15 cellular contexts compared by ENCODE assay signal in the genomic region with DNA sequence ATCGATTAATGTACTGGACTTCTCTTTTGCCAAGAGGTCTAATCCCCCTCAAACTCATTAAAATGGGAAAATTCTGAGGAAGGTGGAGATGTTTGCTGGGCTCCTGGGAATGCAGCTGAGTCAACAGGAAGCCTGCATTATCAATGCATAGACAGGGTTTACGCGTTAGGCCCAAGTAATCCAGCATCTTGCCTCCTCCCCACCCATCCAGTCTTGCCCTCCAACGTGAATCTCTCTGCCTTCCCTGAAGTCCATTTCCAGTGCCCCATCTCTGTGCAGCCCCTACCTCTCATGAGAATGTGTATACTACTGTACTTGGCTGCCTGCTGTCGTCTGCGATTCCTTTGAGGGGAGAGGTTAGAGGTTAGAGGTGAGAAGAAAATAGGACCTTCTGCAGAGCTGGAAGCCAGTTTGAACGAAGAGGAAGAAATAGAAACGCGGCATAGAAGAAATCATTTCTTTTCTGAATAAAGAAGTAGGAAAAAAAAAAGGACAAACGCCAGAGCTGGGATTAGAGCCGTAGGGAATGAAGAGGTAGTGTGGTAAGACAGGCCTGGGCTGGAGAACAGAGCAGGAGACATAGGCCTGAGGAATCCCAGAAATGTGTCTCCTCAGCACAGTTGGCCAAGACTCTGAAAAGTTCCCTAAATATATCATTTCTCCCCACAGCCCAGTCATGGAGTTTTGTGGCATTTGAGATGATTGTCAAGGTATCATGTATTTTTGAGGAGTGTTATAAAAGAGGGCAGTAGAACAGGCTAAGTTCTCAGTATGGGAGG.
DNase-seq lines count a peak whose midpoint lies in the region; ATAC-seq, FAIRE-seq and TF ChIP-seq lines count a peak whose summit lies in the region.
"Had no signal": no experiment of that assay in that cellular context is flagged by ENCODE, and none has a peak within 500 bp of the region (broad histone marks: within the 10 kb centered on the region; RNA-seq: fewer than 3 reads in every experiment).

No MANE protein-coding gene starts in this region.

- no peaks in the 10 kb centered on the region for H3K23me2 ChIP-seq in H1 (ENCODE audit: low read depth, low read length)

- H2BK15ac ChIP-seq in H1 (ENCODE audit: low read length), result no peak overlapping the region

- H4K8ac ChIP-seq in H1 (ENCODE audit: extremely low read depth, insufficient read depth, low read length), result no peak overlapping the region

- peak overlapping the region; percentile 59 for H2AFZ ChIP-seq in H1 (ENCODE audit: low read length)

- H3K36me3 ChIP-seq in HUES6 (ENCODE audit: control insufficient read depth, insufficient read depth, low read length), result no peaks in the 10 kb centered on the region
- no peaks in the 10 kb centered on the region for H3K36me3 ChIP-seq in H1 (ENCODE audit: control insufficient read depth in 2 of 4, insufficient read depth in 4 of 4, low read length in 3 of 4)
- H3K36me3 ChIP-seq in lower lobe of right lung, result peaks cover 47% of the 10 kb centered on the region

- no peak for FAIRE-seq in H1 (lab: Jason Lieb, UNC)
- FAIRE-seq in H54 (lab: Jason Lieb, UNC), result no peak

- no peak overlapping the region for H4K91ac ChIP-seq in H1 (replicated peaks; ENCODE audit: insufficient read length, low read length)

- POLR2A ChIA-PET in H1 (lab: Charles Lee; ENCODE audit: partially characterized antibody), result interaction anchor here (2.8 kb wide), 1 partner anchor 31 kb away, joined by 7 read pairs; no protein-coding TSS in a partner anchor

- H4K20me1 ChIP-seq in H1 (replicated peaks in 1 of 2; ENCODE audit: control insufficient read depth in 1 of 2, insufficient read depth in 2 of 2, low read length in 2 of 2), result peaks cover 0 to 3% of the 10 kb centered on the region in 2 experiments

- H3K9ac ChIP-seq in HUES6 (ENCODE audit: low read length) (peak overlapping the region; percentile 49), H1 (replicated peaks in 1 of 4; ENCODE audit: extremely low read depth in 1 of 4, low read depth in 3 of 4, low read length in 3 of 4) (no peak overlapping the region)

- H3K27ac ChIP-seq in HUES6 (ENCODE audit: low read depth, low read length), result peak overlapping the region; percentile 29; the same call in 1 of the 2 replicates
- H3K27ac ChIP-seq in H1 (ENCODE audit: low read depth, low read length), result no peak overlapping the region
- H3K27ac ChIP-seq in lower lobe of right lung, result peak overlapping the region; percentile 2
- no peak overlapping the region for H3K27ac ChIP-seq in substantia nigra (ENCODE audit: low read depth, low read length, poor library complexity, severe bottlenecking)

- CTCF ChIA-PET in H1 (lab: Charles Lee; ENCODE audit: partially characterized antibody), result interaction anchor here (1.3 to 2.9 kb wide), 3 partner anchors 30 to 76 kb away, joined by 3 to 9 read pairs (median 4); partner anchors contain the start of gene MYOF

- TF ChIP-seq RAD21 in H1 (IDR thresholded peaks at IDR 0.05 in 1 of 2, conservative IDR thresholded peaks at IDR 0.05 in 1 of 2; ENCODE audit: low read depth in 2 of 2, low read length in 2 of 2), result no peak

- no peak overlapping the region for H2AK5ac ChIP-seq in H1 (ENCODE audit: low read depth, low read length)

- H3K4me3 ChIP-seq in HUES6 (ENCODE audit: low read depth, low read length) (no peak overlapping the region), H1 (ENCODE audit: extremely low read depth in 1 of 4, insufficient read depth in 2 of 4, low read depth in 3 of 4, low read length in 4 of 4) (no peak overlapping the region), lower lobe of right lung (no peak overlapping the region)

- no peak overlapping the region for H2BK120ac ChIP-seq in H1 (replicated peaks; ENCODE audit: low read depth, low read length)

- no peak for TF ChIP-seq CTCF in H1 (IDR thresholded peaks at IDR 0.05; ENCODE audit: control extremely low read depth in 1 of 3, insufficient read depth in 1 of 3, low read depth in 1 of 3, low read length in 3 of 3)
- TF ChIP-seq CTCF in lower lobe of right lung (IDR thresholded peaks at IDR 0.05), result no peak

- H3K9me3 ChIP-seq in HUES6 (ENCODE audit: control insufficient read depth, insufficient read depth, low read depth, low read length) (0 out of 2 replicates have a peak, but pooled peaks cover 3% of the 10 kb centered on the region), H1 (ENCODE audit: insufficient read depth in 2 of 2, low read depth in 1 of 2, low read length in 1 of 2) (no peaks in the 10 kb centered on the region; a peak in 1 of 4 replicates), lower lobe of right lung (no peaks in the 10 kb centered on the region)

- no peak overlapping the region for H2BK20ac ChIP-seq in H1 (ENCODE audit: low read length)

- H3K18ac ChIP-seq in H1 (ENCODE audit: extremely low read depth, low read length), result no peak overlapping the region

- no peaks in the 10 kb centered on the region for H3K79me1 ChIP-seq in H1 (ENCODE audit: low read depth, low read length)

- H3K4me2 ChIP-seq in H1 (ENCODE audit: insufficient read depth in 1 of 2, low read depth in 2 of 2, low read length in 2 of 2), result no peak overlapping the region

- H3K4ac ChIP-seq in H1 (replicated peaks; ENCODE audit: insufficient read length, low read depth, low read length), result no peak overlapping the region

- H2BK5ac ChIP-seq in H1 (ENCODE audit: low read depth, low read length), result no peak overlapping the region; the same call in 1 of the 2 replicates

- H3K23ac ChIP-seq in H1 (ENCODE audit: insufficient read length), result no peak overlapping the region

- TF ChIP-seq POLR2A in H1 (IDR thresholded peaks at IDR 0.05; ENCODE audit: control extremely low read depth in 1 of 2, low read depth in 2 of 2, low read length in 2 of 2), result no peak
- TF ChIP-seq POLR2A in H54 (IDR thresholded peaks at IDR 0.05; ENCODE audit: low read depth, low read length), result no peak

- intact Hi-C loops in lower lobe of right lung (cut with DNase I), result no loop called here

- no peak overlapping the region for H4K5ac ChIP-seq in H1 (ENCODE audit: insufficient read length, low read depth, low read length)

- 82% methylated on average over 11 of the region's 11 CpGs; no CpG with 5 or more reads in 1 of the 2 experiments for WGBS in H1 (ENCODE audit: extremely low coverage in 1 of 2, insufficient coverage in 1 of 2, insufficient read length in 1 of 2, insufficient replicate concordance in 2 of 2, low coverage in 1 of 2, low lambda C conversion rate in 2 of 2, missing lambda C conversion rate in 1 of 2), 2 experiments

- no peak overlapping the region for H3K56ac ChIP-seq in H1 (replicated peaks; ENCODE audit: insufficient read length, low read depth, low read length)

- DNase-seq in AG08395 (ENCODE audit: low spot score) (peak; percentile 21), H1 (ENCODE audit: low read depth in 1 of 2, low spot score in 2 of 2) (no peak), lower lobe of right lung (no peak), NCI-H2227 treated with DMSO at 0.1 percent for 48 hours (lab: John Stamatoyannopoulos, UW) (no peak), T-helper 9 cell (no peak), substantia nigra (lab: John Stamatoyannopoulos, UW) (no peak), H54 (ENCODE audit: insufficient read length, low spot score) (no peak)
- DNase-seq: activated CD4-positive, alpha-beta T cell treated with anti-CD3 and anti-CD28 coated beads for 36 hours; activated T-cell treated with anti-CD3 and anti-CD28 coated beads, Interleukin-2, amount 50 U/mL, for 24 hours; hypothalamus; NCI-H1092 treated with DMSO at 0.1 percent for 48 hours; NCI-H446; OCI-M1; T-helper 1 cell had no signal

- ATAC-seq in lower lobe of right lung, result peak in 1 of 2 donors; percentile 34
- ATAC-seq: activated CD4-positive, alpha-beta T cell treated with anti-CD3 and anti-CD28 coated beads for 36 hours had no signal

- H3K4me1 ChIP-seq in HUES6 (ENCODE audit: control insufficient read depth, insufficient read depth, low read length) (peaks cover 12% of the 10 kb centered on the region), H1 (replicated peaks in 1 of 4; ENCODE audit: control insufficient read depth in 3 of 4, insufficient read depth in 4 of 4, low read length in 3 of 4) (no peaks in the 10 kb centered on the region), lower lobe of right lung (no peaks in the 10 kb centered on the region)

- peak overlapping the region; percentile 44; the same call in 1 of the 2 replicates for H2BK12ac ChIP-seq in H1 (ENCODE audit: low read depth, low read length)

- H3K27me3 ChIP-seq in HUES6 (ENCODE audit: control insufficient read depth, insufficient read depth, low read length) (no peaks in the 10 kb centered on the region), H1 (replicated peaks in 1 of 4; ENCODE audit: control insufficient read depth in 3 of 4, extremely low read depth in 1 of 4, insufficient read depth in 3 of 4, low read length in 3 of 4) (peaks cover 0 to 2% (median 0%) of the 10 kb centered on the region in 4 experiments; a peak in 1 of 7 replicates), lower lobe of right lung (ENCODE audit: low read depth) (no peaks in the 10 kb centered on the region)

- H3K14ac ChIP-seq in H1 (ENCODE audit: insufficient read length), result no peak overlapping the region

- no peak for TF ChIP-seq EP300 in H1 (IDR thresholded peaks at IDR 0.05; ENCODE audit: borderline replicate concordance in 1 of 2, low read depth in 2 of 2, low read length in 2 of 2)

- no peaks in the 10 kb centered on the region for H3K79me2 ChIP-seq in H1 (ENCODE audit: control insufficient read depth in 1 of 2, insufficient read depth in 2 of 2, low read length in 2 of 2)

TF ChIP-seq in H1, 55 proteins besides CTCF, POLR2A, EP300 and RAD21:
- TF ChIP-seq TEAD4 (IDR thresholded peaks at IDR 0.05; ENCODE audit: low read depth, low read length), result peak; percentile 46; the same call in 1 of the 2 replicates
- TF ChIP-seq RBBP5 (IDR thresholded peaks at IDR 0.05; ENCODE audit: borderline replicate concordance, low read depth, low read length), result no peak

Comparison
In these comparisons a context has a peak if more than half of its experiments do, and no peak if none do; other contexts are left out.
1. H3K27ac ChIP-seq: peak in HUES6 (single experiment) and lower lobe of right lung (single experiment); none in H1 (single experiment) and substantia nigra (single experiment).